ENCODE assay signal across 8 cellular contexts in the genomic region with DNA sequence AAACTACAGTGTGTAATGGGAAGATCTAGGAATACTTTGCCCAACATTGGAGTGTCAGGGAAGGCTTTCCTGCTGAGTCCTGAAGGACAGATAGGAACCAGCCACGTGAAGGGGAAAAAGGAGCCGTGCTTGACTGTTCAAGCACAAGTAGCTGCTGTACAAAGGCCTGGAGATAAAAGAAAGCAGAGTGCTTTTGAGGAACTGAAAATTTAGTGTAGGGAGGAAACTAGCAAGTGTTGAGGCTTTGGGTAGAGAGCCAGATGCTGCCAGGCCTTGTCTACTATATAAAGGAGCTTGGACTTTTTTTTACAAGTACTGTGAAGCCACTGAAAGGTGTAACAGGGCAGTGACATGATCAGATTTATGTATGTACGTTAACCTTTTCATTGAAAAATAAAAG. TPM values are rescaled to one million over a fixed set of nuclear protein-coding genes. Genes with fewer than 3 reads are reported as not detected.
DNase-seq lines count a peak whose midpoint lies in the region; ATAC-seq lines count a peak whose summit lies in the region.

No MANE protein-coding gene starts in this region.

- intact Hi-C loops in activated CD4-positive, alpha-beta T cell treated with anti-CD3 and anti-CD28 coated beads, Interleukin-2, amount 10 ng/mL, durations not matched to agents 24 days and 14 days (cut with micrococcal nuclease) = no loop called here

- H3K4me3 Mint-ChIP-seq in activated CD4-positive, alpha-beta T cell treated with anti-CD3 and anti-CD28 coated beads, Interleukin-2, amount 10 ng/mL, durations not matched to agents 24 days and 14 days = no peak overlapping the region

- H3K27ac Mint-ChIP-seq in activated CD4-positive, alpha-beta T cell treated with anti-CD3 and anti-CD28 coated beads, Interleukin-2, amount 10 ng/mL, durations not matched to agents 24 days and 14 days = no peak overlapping the region

- ATAC-seq in GM19043 (IDR thresholded peaks at IDR 0.05; ENCODE audit: low read depth, unreplicated experiment) (peak; percentile 76), HG02798 (IDR thresholded peaks at IDR 0.05; ENCODE audit: poor library complexity, unreplicated experiment) (peak; percentile 81)

- no peaks in the 10 kb centered on the region for H3K4me1 Mint-ChIP-seq in activated CD4-positive, alpha-beta T cell treated with anti-CD3 and anti-CD28 coated beads, Interleukin-2, amount 10 ng/mL, durations not matched to agents 24 days and 14 days

- DNase-seq in MV-4-11 (lab: John Stamatoyannopoulos, UW) (peak; percentile 91), pons (ENCODE audit: low spot score) (peak; percentile 77), KG1 (lab: John Stamatoyannopoulos, UW) (no peak), G401 (ENCODE audit: low spot score) (no peak)
- no peak for DNase-seq in activated CD4-positive, alpha-beta T cell treated with anti-CD3 and anti-CD28 coated beads, Interleukin-2, amount 10 ng/mL, durations not matched to agents 24 days and 14 days
- DNase-seq in activated effector memory CD4-positive, alpha-beta T cell treated with anti-CD3 and anti-CD28 coated beads, Interleukin-2, amount 50 U/mL, for 16 hours = no peak

- in situ Hi-C loops in G401 (cut with HindIII; ENCODE audit: low sequenced_read_pairs) = no loop called here

- no peaks in the 10 kb centered on the region for H3K36me3 Mint-ChIP-seq in activated CD4-positive, alpha-beta T cell treated with anti-CD3 and anti-CD28 coated beads, Interleukin-2, amount 10 ng/mL, durations not matched to agents 24 days and 14 days (ENCODE audit: low read depth)

- peaks cover 10% of the 10 kb centered on the region for H3K27me3 Mint-ChIP-seq in activated CD4-positive, alpha-beta T cell treated with anti-CD3 and anti-CD28 coated beads, Interleukin-2, amount 10 ng/mL, durations not matched to agents 24 days and 14 days

- no peaks in the 10 kb centered on the region for H3K9me3 Mint-ChIP-seq in activated CD4-positive, alpha-beta T cell treated with anti-CD3 and anti-CD28 coated beads, Interleukin-2, amount 10 ng/mL, durations not matched to agents 24 days and 14 days

RNA-seq across cellular contexts. Expression of a gene that starts 39.0 kb away (rescaled TPM):
- total RNA-seq in activated CD4-positive, alpha-beta T cell treated with anti-CD3 and anti-CD28 coated beads, Interleukin-2, amount 10 ng/mL, durations not matched to agents 24 days and 14 days = 1.7 and 2.7 TPM in 2 replicates
- total RNA-seq in G401 (2014; rRNA removed; shearing (Covaris generic)) = 30.2 and 37.8 TPM in 2 replicates

RNA-seq across cellular contexts. Expression of a gene that starts 51.4 kb away (rescaled TPM):
- total RNA-seq in activated CD4-positive, alpha-beta T cell treated with anti-CD3 and anti-CD28 coated beads, Interleukin-2, amount 10 ng/mL, durations not matched to agents 24 days and 14 days = 24.8 and 30.7 TPM in 2 replicates
- total RNA-seq in G401 (2014; rRNA removed; shearing (Covaris generic)) = 0.74 TPM in 1 of 2 replicates, not detected in the other

Comparison
In these comparisons a context has a peak if more than half of its experiments do, and no peak if none do; other contexts are left out.
1. DNase-seq: peak in MV-4-11 (single experiment) and pons (single experiment); none in activated CD4-positive, alpha-beta T cell treated with anti-CD3 and anti-CD28 coated beads, Interleukin-2, amount 10 ng/mL, durations not matched to agents 24 days and 14 days (single experiment), KG1 (single experiment), G401 (single experiment) and activated effector memory CD4-positive, alpha-beta T cell treated with anti-CD3 and anti-CD28 coated beads, Interleukin-2, amount 50 U/mL, for 16 hours (single experiment).
2. RNA of a gene that starts 51.4 kb away (total RNA-seq): 24.8 to 30.7 TPM in activated CD4-positive, alpha-beta T cell treated with anti-CD3 and anti-CD28 coated beads, Interleukin-2, amount 10 ng/mL, durations not matched to agents 24 days and 14 days; 0.74 TPM in G401; every median in the first group is over 10 times any median in the second.